27 cellular contexts compared by ENCODE assay signal in the genomic region with DNA sequence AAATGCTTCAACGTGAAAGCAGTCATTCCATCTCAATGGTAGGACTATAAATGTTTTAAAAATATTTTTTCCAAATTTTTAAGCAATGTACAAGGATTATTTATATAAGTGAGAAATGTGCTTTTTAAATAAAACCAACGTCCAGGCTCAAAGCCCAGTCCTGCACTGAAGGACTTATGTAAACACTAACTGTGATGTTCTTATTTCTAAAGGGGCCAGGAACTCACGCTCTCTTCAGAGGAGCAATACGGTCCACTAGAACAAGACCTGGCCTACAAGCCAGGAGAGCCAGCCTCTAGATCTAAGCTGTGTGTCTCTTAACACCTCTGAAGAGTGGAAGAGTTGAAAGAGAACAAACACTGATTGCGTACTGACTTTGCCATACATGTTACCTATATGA. TPM values are rescaled to one million over a fixed set of nuclear protein-coding genes. Genes with fewer than 3 reads are reported as not detected.
DNase-seq lines count a peak whose midpoint lies in the region; ATAC-seq and TF ChIP-seq lines count a peak whose summit lies in the region.
"Had no signal": no experiment of that assay in that cellular context is flagged by ENCODE, and none has a peak within 500 bp of the region (broad histone marks: within the 10 kb centered on the region; RNA-seq: fewer than 3 reads in every experiment).

No MANE protein-coding gene starts in this region.

- H3K4me1 Mint-ChIP-seq in osteocyte (ENCODE audit: unreplicated experiment): peaks cover 38% of the 10 kb centered on the region
- H3K4me1 Mint-ChIP-seq: endodermal cell, memory B cell had no signal

- H3K9me3 Mint-ChIP-seq in osteocyte (ENCODE audit: unreplicated experiment): peaks cover 19% of the 10 kb centered on the region
- H3K9me3 Mint-ChIP-seq: endodermal cell had no signal

- no peaks in the 10 kb centered on the region for H3K27me3 Mint-ChIP-seq in osteocyte (ENCODE audit: unreplicated experiment)
- H3K27me3 Mint-ChIP-seq: activated CD4-positive, alpha-beta T cell treated with anti-CD3 and anti-CD28 coated beads for 36 hours; activated naive CD8-positive, alpha-beta T cell treated with anti-CD3 and anti-CD28 coated beads, Interleukin-2, amount 50 U/mL, for 24 hours; CD4-positive, alpha-beta memory T cell; memory B cell had no signal

- H3K4me3 Mint-ChIP-seq in osteocyte (ENCODE audit: unreplicated experiment): no peak overlapping the region
- H3K4me3 Mint-ChIP-seq: activated CD4-positive, alpha-beta T cell treated with anti-CD3 and anti-CD28 coated beads for 36 hours; activated naive CD8-positive, alpha-beta T cell treated with anti-CD3 and anti-CD28 coated beads, Interleukin-2, amount 50 U/mL, for 24 hours; CD4-positive, alpha-beta memory T cell; endodermal cell; HFFc6; memory B cell; stimulated activated effector memory CD8-positive, alpha-beta T cell treated with anti-CD3 and anti-CD28 coated beads, Interleukin-12 subunit alpha, Interleukin-12 subunit beta, amount 100 ng/mL, for 72 hours; T-helper 1 cell treated with Interleukin-12 subunit alpha and Interleukin-12 subunit beta and Interleukin-4 antibody, amounts not matched to agents 30 μg/mL and 1 μg/mL, for 36 hours had no signal

- intact Hi-C loops in aorta (cut with DNase I): loop anchor here in 1 of 2 donors (10.0 kb wide), 1 partner anchor 964 kb away; no protein-coding TSS in a partner anchor

- no peak for TF ChIP-seq CTCF in osteocyte (IDR thresholded peaks at IDR 0.05)

- ATAC-seq in aorta (ENCODE audit: low FRiP score) (peak; percentile 5), GM21717 (IDR thresholded peaks at IDR 0.05; ENCODE audit: unreplicated experiment) (no peak)
- no peak for ATAC-seq in activated CD4-positive, CD25-positive, alpha-beta regulatory T cell treated with anti-CD3 and anti-CD28 coated beads, Interleukin-2, amount 50 U/mL, for 24 hours
- ATAC-seq: activated CD4-positive, alpha-beta T cell treated with anti-CD3 and anti-CD28 coated beads for 36 hours; activated naive CD8-positive, alpha-beta T cell treated with anti-CD3 and anti-CD28 coated beads, Interleukin-2, amount 50 U/mL, for 24 hours; stimulated activated effector memory CD8-positive, alpha-beta T cell treated with anti-CD3 and anti-CD28 coated beads, Interleukin-12 subunit alpha, Interleukin-12 subunit beta, amount 100 ng/mL, for 72 hours had no signal

- peak overlapping the region; percentile 36 to 44 for H3K27ac ChIP-seq in aorta (ENCODE audit: low read depth in 1 of 2, low read length in 2 of 2)
- H3K27ac ChIP-seq: 22Rv1, breast epithelium, GM23248, prostate gland, skin epidermis had no signal

- no peaks in the 10 kb centered on the region for H3K36me3 ChIP-seq in aorta (ENCODE audit: control insufficient read depth in 1 of 2, insufficient read depth in 2 of 2, low read length in 1 of 2)
- H3K36me3 ChIP-seq: breast epithelium, prostate gland had no signal

- peaks cover 0 to 7% of the 10 kb centered on the region in 2 donors for H3K4me1 ChIP-seq in aorta (ENCODE audit: control insufficient read depth in 1 of 2, insufficient read depth in 2 of 2, low read length in 2 of 2)
- H3K4me1 ChIP-seq: breast epithelium, prostate gland had no signal

- H3K9me3 ChIP-seq in aorta (ENCODE audit: control insufficient read depth, low read length): no peaks in the 10 kb centered on the region
- H3K9me3 ChIP-seq: prostate gland had no signal

- peaks cover 15% of the 10 kb centered on the region for H3K36me3 Mint-ChIP-seq in osteocyte (ENCODE audit: unreplicated experiment)
- H3K36me3 Mint-ChIP-seq: stimulated activated effector memory CD8-positive, alpha-beta T cell treated with anti-CD3 and anti-CD28 coated beads, Interleukin-12 subunit alpha, Interleukin-12 subunit beta, amount 100 ng/mL, for 72 hours had no signal

- no peak overlapping the region for H3K4me3 ChIP-seq in aorta (ENCODE audit: low read length in 2 of 2)
- H3K4me3 ChIP-seq: breast epithelium, GM23248, prostate gland, skin epidermis had no signal

- DNase-seq in NCI-H2029 treated with DMSO at 0.1 percent for 48 hours (lab: John Stamatoyannopoulos, UW) (peak; percentile 25), NCI-H2029 (lab: John Stamatoyannopoulos, UW) (no peak), fibroblast of gingiva (ENCODE audit: low read depth) (peak; percentile 51), osteocyte (ENCODE audit: extremely low spot score, unreplicated experiment) (no peak), aorta (no peak), NCI-H187 (lab: John Stamatoyannopoulos, UW) (no peak)
- DNase-seq: activated CD4-positive, alpha-beta T cell treated with anti-CD3 and anti-CD28 coated beads for 36 hours; activated CD8-positive, alpha-beta memory T cell treated with anti-CD3 and anti-CD28 coated beads for 24 hours; activated gamma-delta T cell; activated naive CD8-positive, alpha-beta T cell treated with anti-CD3 and anti-CD28 coated beads, Interleukin-2, amount 50 U/mL, for 24 hours; activated T-cell treated with anti-CD3 and anti-CD28 coated beads, Interleukin-2, amount 50 U/mL, for 1 hour; CD4-positive, alpha-beta memory T cell; cortex of kidney; endodermal cell; glutamatergic neuron; GM23248; HFFc6; NCI-H524 treated with DMSO at 0.1 percent for 48 hours had no signal

- H3K27ac Mint-ChIP-seq in osteocyte (ENCODE audit: unreplicated experiment): peak overlapping the region; percentile 60
- H3K27ac Mint-ChIP-seq: activated CD4-positive, alpha-beta T cell treated with anti-CD3 and anti-CD28 coated beads for 36 hours; activated naive CD8-positive, alpha-beta T cell treated with anti-CD3 and anti-CD28 coated beads, Interleukin-2, amount 50 U/mL, for 24 hours; CD4-positive, alpha-beta memory T cell; endodermal cell; HFFc6; memory B cell; T-helper 1 cell treated with Interleukin-12 subunit alpha and Interleukin-12 subunit beta and Interleukin-4 antibody, amounts not matched to agents 30 μg/mL and 1 μg/mL, for 36 hours had no signal

- no peaks in the 10 kb centered on the region for H3K27me3 ChIP-seq in aorta (ENCODE audit: control insufficient read depth in 1 of 2, insufficient read depth in 2 of 2, low read length in 1 of 2)
- H3K27me3 ChIP-seq: breast epithelium had no signal

- 8 to 12% methylated on average over 5 of the region's 5 CpGs for WGBS in aorta, 2 donors

RNA-seq across cellular contexts. Expression of a gene that starts 12.1 kb away (rescaled TPM):
- total RNA-seq in osteocyte: 6.0 and 7.9 TPM in 2 replicates
- total RNA-seq in aorta: 10 to 100 TPM; 23.7 to 31.4 TPM
- 10 to 100 TPM in 1 of 2 donors, 1 to 10 TPM in 1; 7.7 to 12.9 TPM for polyA plus RNA-seq in aorta

Comparison
In these comparisons a context has a peak if more than half of its experiments do, and no peak if none do; other contexts are left out.
1. DNase-seq: peak in NCI-H2029 treated with DMSO at 0.1 percent for 48 hours (single experiment) and fibroblast of gingiva (single experiment); none in NCI-H2029 (single experiment), osteocyte (single experiment), aorta (0 of 2) and NCI-H187 (0 of 2).